ENCODE assay signal across 8 cellular contexts in the genomic region with DNA sequence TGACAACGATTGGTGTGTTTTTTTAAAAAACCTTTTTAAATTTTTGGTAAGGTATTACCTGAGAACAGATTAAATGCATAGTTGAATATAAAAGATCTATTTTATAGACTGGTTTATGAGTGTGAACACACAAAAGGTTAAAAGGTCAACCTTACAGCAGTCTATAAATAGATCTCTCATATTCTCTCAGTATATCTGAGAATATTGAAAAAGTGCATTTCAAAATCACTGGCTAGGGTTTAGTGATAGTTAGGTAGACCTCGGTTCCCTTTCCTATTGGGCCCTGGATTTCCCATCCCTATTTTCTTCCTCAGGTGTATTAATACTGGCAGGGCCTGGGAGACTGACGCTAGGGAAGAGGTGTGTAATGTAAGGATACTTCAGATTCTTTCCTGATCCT. TPM values are rescaled to one million over a fixed set of nuclear protein-coding genes. Genes with fewer than 3 reads are reported as not detected.
DNase-seq lines count a peak whose midpoint lies in the region; ATAC-seq and TF ChIP-seq lines count a peak whose summit lies in the region.

No MANE protein-coding gene starts in this region.

- peaks cover 12% of the 10 kb centered on the region; the same call in 1 of the 2 replicates for H3K36me3 ChIP-seq in ACC112 (ENCODE audit: insufficient read depth, low read length)
- H3K36me3 ChIP-seq in brain microvascular endothelial cell (replicated peaks), result peaks cover 15% of the 10 kb centered on the region

- DNase-seq in HFF-Myc (ENCODE audit: extremely low read depth, low read depth) (no peak), brain microvascular endothelial cell (no peak), posterior vena cava (ENCODE audit: low spot score) (no peak), NCI-H128 (lab: John Stamatoyannopoulos, UW; ENCODE audit: unreplicated experiment) (no peak)
- DNase-seq in activated CD8-positive, alpha-beta memory T cell treated with anti-CD3 and anti-CD28 coated beads, Interleukin-2, amount 50 U/mL, for 4 hours, result no peak

- H3K4me1 ChIP-seq in ACC112 (ENCODE audit: control insufficient read depth, insufficient read depth, low read length, unreplicated experiment) (peaks cover 33% of the 10 kb centered on the region), mononuclear cell (ENCODE audit: insufficient read depth, low read length) (peaks cover 11% of the 10 kb centered on the region)

- TF ChIP-seq CTCF in HFF-Myc (IDR thresholded peaks at IDR 0.05; ENCODE audit: low read depth, low read length, missing control alignments) (no peak), brain microvascular endothelial cell (IDR thresholded peaks at IDR 0.05; ENCODE audit: low read depth, low read length, missing control alignments) (no peak)

- no peak for ATAC-seq in HG03139 (IDR thresholded peaks at IDR 0.05; ENCODE audit: unreplicated experiment)

- H3K27ac ChIP-seq in ACC112 (ENCODE audit: low read depth, low read length) (peak overlapping the region; percentile 40), brain microvascular endothelial cell (peak overlapping the region; percentile 84)

- H3K27me3 ChIP-seq in ACC112 (ENCODE audit: insufficient read depth, low read length) (no peaks in the 10 kb centered on the region), brain microvascular endothelial cell (replicated peaks) (no peaks in the 10 kb centered on the region), mononuclear cell (ENCODE audit: insufficient read depth, low read length) (no peaks in the 10 kb centered on the region)

- intact Hi-C loops in posterior vena cava (cut with DNase I), result no loop called here

- peak overlapping the region; percentile 91 for H2AFZ ChIP-seq in ACC112 (ENCODE audit: low read length, unreplicated experiment)

- no peaks in the 10 kb centered on the region for H3K9me3 ChIP-seq in mononuclear cell (ENCODE audit: low read depth, low read length)

- in situ Hi-C loops in brain microvascular endothelial cell (cut with HindIII; ENCODE audit: low pct_ligation_motif_present, low sequenced_read_pairs), result no loop called here

- H3K79me2 ChIP-seq in ACC112 (ENCODE audit: control insufficient read depth, insufficient read depth, low read length, unreplicated experiment), result peaks cover 30% of the 10 kb centered on the region

- H3K4me3 ChIP-seq in ACC112 (ENCODE audit: low read depth, low read length) (peak overlapping the region; percentile 82), HFF-Myc (replicated peaks; ENCODE audit: low read depth, low read length) (peak overlapping the region; percentile 56), brain microvascular endothelial cell (ENCODE audit: low read depth, low read length) (peak overlapping the region; percentile 67), mononuclear cell (ENCODE audit: low read length) (peak overlapping the region; percentile 58)

RNA-seq across cellular contexts. Expression of a gene that starts 0.7 kb away (rescaled TPM):
- total RNA-seq in mononuclear cell, result 240 TPM
- 10 to 100 TPM; 45.0 to 50.5 TPM for total RNA-seq in posterior vena cava

RNA-seq across cellular contexts. Expression of a gene that starts 42.8 kb away (rescaled TPM):
- total RNA-seq in mononuclear cell (15.0 TPM), posterior vena cava (10 to 100 TPM; 15.3 to 15.8 TPM)
